8 cellular contexts compared by ENCODE assay signal in genomic region chr10:119892188-119893065, GRCh38. TPM values are rescaled to one million over a fixed set of nuclear protein-coding genes. Genes with fewer than 3 reads are reported as not detected.
DNase-seq lines count a peak whose midpoint lies in the region; ATAC-seq and TF ChIP-seq lines count a peak whose summit lies in the region.

SEC23IP (plus strand) TSS chr10:119892730; CDS start chr10:119892783, 53 bp downstream.

- H3K27ac ChIP-seq in WERI-Rb-1, result peak within 1 kb of the TSS; percentile 87
- peak within 1 kb of the TSS; percentile 66 for H3K27ac ChIP-seq in mammary epithelial cell (ENCODE audit: insufficient read depth, low read depth, low read length)
- H3K27ac ChIP-seq in skin epidermis, result peak within 1 kb of the TSS; percentile 46 to 98 (median 88)

- peak within 1 kb of the TSS; percentile 99 for H2AFZ ChIP-seq in mammary epithelial cell (ENCODE audit: low read depth, low read length)

- DNase-seq in ACHN (peak; percentile 97), NCI-H2227 (lab: John Stamatoyannopoulos, UW; ENCODE audit: unreplicated experiment) (peak; percentile 95), WERI-Rb-1 (peak; percentile 96), mammary epithelial cell (peak; percentile 93)

- H3K36me3 ChIP-seq in WERI-Rb-1 (peaks cover 13% of the 10 kb centered on the region), mammary epithelial cell (ENCODE audit: insufficient read depth, low read length) (no peaks in the 10 kb centered on the region)

- under 1% methylated on average over 40 of the region's 61 CpGs for WGBS in mammary epithelial cell (ENCODE audit: low coverage, missing lambda C conversion rate)

- dilution Hi-C loops in mammary epithelial cell (cut with HindIII; ENCODE audit: low sequenced_read_pairs), result no loop called here

- TF ChIP-seq CTCF in WERI-Rb-1 (IDR thresholded peaks at IDR 0.05; ENCODE audit: low read depth, low read length) (no peak), mammary epithelial cell (conservative IDR thresholded peaks at IDR 0.05 in 1 of 2, IDR thresholded peaks at IDR 0.05 in 1 of 2; ENCODE audit: extremely low read depth in 1 of 2, insufficient read depth in 1 of 2, low read depth in 1 of 2, low read length in 2 of 2) (no peak)

- peaks cover 34% of the 10 kb centered on the region for H3K4me1 ChIP-seq in mammary epithelial cell (ENCODE audit: insufficient read depth, low read length)

- CTCF ChIA-PET in mammary epithelial cell (lab: Charles Lee; ENCODE audit: low non-redundant PET), result interaction anchor here (0.9 kb wide), 1 partner anchor 32 kb away, joined by 5 read pairs; no protein-coding TSS in a partner anchor

- H3K9ac ChIP-seq in mammary epithelial cell (ENCODE audit: insufficient read depth, low read length), result peak within 1 kb of the TSS; percentile 68

- no peaks in the 10 kb centered on the region for H3K27me3 ChIP-seq in WERI-Rb-1 (ENCODE audit: insufficient read depth, low read depth, severe bottlenecking)
- no peaks in the 10 kb centered on the region for H3K27me3 ChIP-seq in mammary epithelial cell (ENCODE audit: insufficient read depth, low read length)

- ATAC-seq in GM18873 (IDR thresholded peaks at IDR 0.05; ENCODE audit: low FRiP score, unreplicated experiment) (peak; percentile 97), HG03139 (IDR thresholded peaks at IDR 0.05; ENCODE audit: unreplicated experiment) (peak; percentile 99)

- H4K20me1 ChIP-seq in mammary epithelial cell (ENCODE audit: insufficient read depth, low read length), result no peaks in the 10 kb centered on the region

- in situ Hi-C loops in ACHN (cut with HindIII; ENCODE audit: low pct_ligation_motif_present, low pct_unique_long_range_greater_than_20kb, low sequenced_read_pairs) (no loop called here), mammary epithelial cell (cut with MboI; ENCODE audit: low sequenced_read_pairs in 2 of 2) (no loop called here)

- H3K79me2 ChIP-seq in mammary epithelial cell (ENCODE audit: insufficient read depth, low read length), result peaks cover 54% of the 10 kb centered on the region

- peak within 1 kb of the TSS; percentile 86 for H3K4me2 ChIP-seq in mammary epithelial cell (ENCODE audit: insufficient read depth, low read depth, low read length)

- H3K9me3 ChIP-seq in WERI-Rb-1 (ENCODE audit: severe bottlenecking) (peaks cover 4% of the 10 kb centered on the region), mammary epithelial cell (replicated peaks; ENCODE audit: insufficient read depth, low read length) (no peaks in the 10 kb centered on the region), iPS-18c (ENCODE audit: control insufficient read depth, insufficient read depth, low read length) (peaks cover 3% of the 10 kb centered on the region)

- TSS peak; percentile 65 for BruUV-seq in mammary epithelial cell (replicated peaks; lab: Mats Ljungman, UMichigan)

- H3K4me3 ChIP-seq in WERI-Rb-1 (ENCODE audit: low read depth, low read length), result peak within 1 kb of the TSS; percentile 75
- peak within 1 kb of the TSS; percentile 84 to 93 (median 85) for H3K4me3 ChIP-seq in mammary epithelial cell (replicated peaks in 1 of 3; ENCODE audit: insufficient read depth in 1 of 3, low read depth in 2 of 3, low read length in 3 of 3)
- H3K4me3 ChIP-seq in iPS-18c (ENCODE audit: insufficient read depth, low read depth, low read length), result peak within 1 kb of the TSS; percentile 93
- H3K4me3 ChIP-seq in skin epidermis, result peak within 1 kb of the TSS; percentile 60 to 99 (median 81)

- intact Hi-C loops in mammary epithelial cell (cut with micrococcal nuclease), result loop anchor here (1.0 kb wide), 2 partner anchors 19 to 142 kb away; no protein-coding TSS in a partner anchor

RNA-seq across cellular contexts. Expression of gene SEC23IP, which starts in this region (rescaled TPM):
- 10 to 100 TPM; 29.7 to 66.9 TPM for total RNA-seq in mammary epithelial cell
- 30.6 TPM for polyA plus RNA-seq in mammary epithelial cell
- polyA minus RNA-seq in mammary epithelial cell, result 76.8 TPM

Comparison
In these comparisons a context has a peak if more than half of its experiments do, and no peak if none do; other contexts are left out.
1. Peak in every context shown above with its lines: DNase-seq, ATAC-seq, H3K4me3 ChIP-seq and H3K27ac ChIP-seq.